In the genomic region with DNA sequence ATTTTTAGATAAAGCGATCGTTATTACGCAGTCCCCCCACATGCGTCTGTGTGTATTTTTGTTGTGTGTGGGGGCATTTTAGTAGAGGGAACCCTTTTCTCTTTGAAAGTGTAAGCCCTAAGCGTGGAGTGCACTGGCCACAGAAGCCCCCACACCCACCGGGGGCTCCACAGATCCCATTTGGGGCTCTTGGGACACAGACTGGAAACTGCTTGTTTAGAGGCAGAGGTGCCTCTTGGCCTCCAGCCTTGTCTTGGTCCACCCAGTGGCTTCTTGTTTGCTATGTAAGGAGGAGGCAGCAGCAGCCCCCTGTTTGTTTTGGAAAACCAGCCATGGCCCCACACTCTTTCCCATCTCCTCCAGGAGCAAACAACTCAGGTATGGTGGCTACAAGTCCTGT, we compare ENCODE assay signal across 18 cellular contexts.
"Had no signal": no experiment of that assay in that cellular context is flagged by ENCODE, and none has a peak within 500 bp of the region (broad histone marks: within the 10 kb centered on the region; RNA-seq: fewer than 3 reads in every experiment).

No MANE protein-coding gene starts in this region.

- H3K4me1 ChIP-seq: psoas muscle, vagina had no signal

- H3K27me3 Mint-ChIP-seq: activated CD4-positive, alpha-beta T cell treated with anti-CD3 and anti-CD28 coated beads, Interleukin-2, amount 10 ng/mL, durations not matched to agents 24 days and 14 days; naive thymus-derived CD8-positive, alpha-beta T cell; stimulated activated naive CD8-positive, alpha-beta T cell treated with anti-CD3 and anti-CD28 coated beads, Interleukin-15, Interleukin-2, amounts not matched to agents 100 ng/mL and 50 ng/mL, for 24 hours; T-cell had no signal

- H3K9me3 Mint-ChIP-seq: activated CD4-positive, alpha-beta T cell treated with anti-CD3 and anti-CD28 coated beads, Interleukin-2, amount 10 ng/mL, durations not matched to agents 24 days and 14 days; activated naive CD4-positive, alpha-beta T cell treated with anti-CD3 and anti-CD28 coated beads, Interleukin-2, amount 50 U/mL, for 72 hours; immature natural killer cell; naive thymus-derived CD8-positive, alpha-beta T cell; stimulated activated naive CD8-positive, alpha-beta T cell treated with anti-CD3 and anti-CD28 coated beads, Interleukin-15, Interleukin-2, amounts not matched to agents 100 ng/mL and 50 ng/mL, for 24 hours; T-cell had no signal

- H3K4me3 ChIP-seq: lung, mucosa of descending colon, psoas muscle, vagina had no signal

- H3K36me3 ChIP-seq: WERI-Rb-1 had no signal

- H3K27me3 ChIP-seq: vagina had no signal

- ATAC-seq: activated naive CD4-positive, alpha-beta T cell treated with anti-CD3 and anti-CD28 coated beads, Interleukin-2, amount 50 U/mL, for 72 hours; esophagus mucosa; mucosa of descending colon; naive thymus-derived CD8-positive, alpha-beta T cell; psoas muscle; T-cell had no signal

- DNase-seq: activated CD4-positive, alpha-beta T cell treated with anti-CD3 and anti-CD28 coated beads, Interleukin-2, amount 10 ng/mL, durations not matched to agents 24 days and 14 days; activated T-cell treated with anti-CD3 and anti-CD28 coated beads for 4 hours; amniotic stem cell; immature natural killer cell; occipital lobe; psoas muscle; stimulated activated CD4-positive, alpha-beta T cell treated with anti-CD3 and anti-CD28 coated beads, Interleukin-2, amount 100 ng/mL, for 48 hours; T-cell; T1000 had no signal

- H3K27ac ChIP-seq: psoas muscle, vagina had no signal

- H3K4me3 Mint-ChIP-seq: activated CD4-positive, alpha-beta T cell treated with anti-CD3 and anti-CD28 coated beads, Interleukin-2, amount 10 ng/mL, durations not matched to agents 24 days and 14 days; brain; immature natural killer cell; naive thymus-derived CD8-positive, alpha-beta T cell; stimulated activated naive CD8-positive, alpha-beta T cell treated with anti-CD3 and anti-CD28 coated beads, Interleukin-15, Interleukin-2, amounts not matched to agents 100 ng/mL and 50 ng/mL, for 24 hours; T-cell had no signal

- H3K27ac Mint-ChIP-seq: activated CD4-positive, alpha-beta T cell treated with anti-CD3 and anti-CD28 coated beads, Interleukin-2, amount 10 ng/mL, durations not matched to agents 24 days and 14 days; activated naive CD4-positive, alpha-beta T cell treated with anti-CD3 and anti-CD28 coated beads, Interleukin-2, amount 50 U/mL, for 72 hours; immature natural killer cell; naive thymus-derived CD8-positive, alpha-beta T cell; stimulated activated naive CD8-positive, alpha-beta T cell treated with anti-CD3 and anti-CD28 coated beads, Interleukin-15, Interleukin-2, amounts not matched to agents 100 ng/mL and 50 ng/mL, for 24 hours; T-cell had no signal

- H3K9me3 ChIP-seq: mucosa of descending colon, psoas muscle, vagina had no signal
